Comparison of ENCODE assay signal across 20 cellular contexts in the genomic region with DNA sequence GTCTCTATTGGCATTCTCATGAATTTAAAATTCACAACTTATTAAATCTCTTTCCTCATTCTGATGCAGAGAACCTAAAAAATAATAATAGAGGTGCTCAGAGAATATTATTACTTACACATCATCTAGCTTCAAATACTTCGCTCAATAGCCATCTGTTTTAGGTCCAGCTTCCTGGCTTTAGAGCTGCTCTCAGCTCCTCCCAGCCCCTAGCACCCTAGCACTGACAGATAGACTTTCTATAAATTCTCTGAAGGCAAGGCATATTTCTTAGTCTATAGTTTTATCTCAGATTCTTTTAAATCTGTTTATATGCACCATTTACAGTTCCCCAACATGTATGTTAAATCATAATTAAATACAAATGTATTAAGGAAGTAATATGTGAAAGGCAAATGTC.
"Had no signal": no experiment of that assay in that cellular context is flagged by ENCODE, and none has a peak within 500 bp of the region (broad histone marks: within the 10 kb centered on the region; RNA-seq: fewer than 3 reads in every experiment).

No MANE protein-coding gene starts in this region.

- H3K27ac Mint-ChIP-seq: activated CD4-positive, alpha-beta T cell treated with anti-CD3 and anti-CD28 coated beads, Interleukin-2, amount 10 ng/mL, durations not matched to agents 7 days and 5 days; activated CD8-positive, alpha-beta T cell treated with anti-CD3 and anti-CD28 coated beads, Interleukin-2, amount 10 ng/mL, durations not matched to agents 7 days and 5 days; T-helper 1 cell treated with Interleukin-12 subunit alpha and Interleukin-12 subunit beta and Interleukin-4 antibody, amounts not matched to agents 30 μg/mL and 1 μg/mL, for 36 hours; type B pancreatic cell had no signal

- DNase-seq: activated CD4-positive, alpha-beta T cell treated with anti-CD3 and anti-CD28 coated beads, Interleukin-2, amount 10 ng/mL, durations not matched to agents 7 days and 5 days; activated CD8-positive, alpha-beta memory T cell treated with anti-CD3 and anti-CD28 coated beads, Interleukin-2, amount 50 U/mL, for 4 hours; activated CD8-positive, alpha-beta T cell treated with anti-CD3 and anti-CD28 coated beads, Interleukin-2, amount 10 ng/mL, durations not matched to agents 7 days and 5 days; activated effector memory CD4-positive, alpha-beta T cell treated with anti-CD3 and anti-CD28 coated beads, Interleukin-2, amount 50 U/mL, for 16 hours; activated naive CD4-positive, alpha-beta T cell treated with anti-CD3 and anti-CD28 coated beads, Interleukin-2, amount 50 U/mL, for 16 hours; activated T-cell treated with anti-CD3 and anti-CD28 coated beads, Interleukin-2, amount 50 U/mL, for 48 hours; adrenal gland; dorsolateral prefrontal cortex; foreskin keratinocyte; left lung; mammary epithelial cell; right lobe of liver; small intestine; stimulated activated CD4-positive, alpha-beta T cell treated with anti-CD3 and anti-CD28 coated beads, Interleukin-15, amount 100 ng/mL, for 24 hours; stimulated activated CD4-positive, alpha-beta T cell treated with anti-CD3 and anti-CD28 coated beads, Interleukin-2, amount 100 ng/mL, for 48 hours; stomach; testis had no signal

- H3K4me3 Mint-ChIP-seq: activated CD4-positive, alpha-beta T cell treated with anti-CD3 and anti-CD28 coated beads, Interleukin-2, amount 10 ng/mL, durations not matched to agents 7 days and 5 days; activated CD8-positive, alpha-beta T cell treated with anti-CD3 and anti-CD28 coated beads, Interleukin-2, amount 10 ng/mL, durations not matched to agents 7 days and 5 days; T-helper 1 cell treated with Interleukin-12 subunit alpha and Interleukin-12 subunit beta and Interleukin-4 antibody, amounts not matched to agents 30 μg/mL and 1 μg/mL, for 36 hours; type B pancreatic cell had no signal

- ATAC-seq: activated CD4-positive, CD25-positive, alpha-beta regulatory T cell treated with anti-CD3 and anti-CD28 coated beads, Interleukin-2, amount 50 U/mL, for 24 hours; foreskin keratinocyte; left lung; right lobe of liver had no signal

- H3K27me3 Mint-ChIP-seq: activated CD4-positive, alpha-beta T cell treated with anti-CD3 and anti-CD28 coated beads, Interleukin-2, amount 10 ng/mL, durations not matched to agents 7 days and 5 days; type B pancreatic cell had no signal

- H3K9me3 Mint-ChIP-seq: T-helper 1 cell treated with Interleukin-12 subunit alpha and Interleukin-12 subunit beta and Interleukin-4 antibody, amounts not matched to agents 30 μg/mL and 1 μg/mL, for 36 hours; type B pancreatic cell had no signal
